ENCODE assay signal across 1 cellular context in genomic region chrX:121150217-121150616, GRCh38.
TF ChIP-seq lines count a peak whose summit lies in the region.

No MANE protein-coding gene starts in this region.

TF ChIP-seq in K562, 482 proteins besides CTCF, POLR2A, EP300 and RAD21 (continued from another document):
- TF ChIP-seq AFF4 (CRISPR knock-in tag; IDR thresholded peaks at IDR 0.05), result no peak
